8 cellular contexts compared by ENCODE assay signal in genomic region chr2:39665811-39666488, GRCh38. TPM values are rescaled to one million over a fixed set of nuclear protein-coding genes. Genes with fewer than 3 reads are reported as not detected.
A peak's percentile ranks its signal among the peaks of the same experiment; 100 is the strongest.
DNase-seq lines count a peak whose midpoint lies in the region; ATAC-seq and TF ChIP-seq lines count a peak whose summit lies in the region.

TSS of gene TMEM178A (plus strand) at chr2:39665917. CDS start at chr2:39665975, 58 bp downstream.

- H3K4me3 ChIP-seq in right atrium auricular region (peak within 1 kb of the TSS; percentile 62 to 69), gastrocnemius medialis (peak within 1 kb of the TSS; percentile 52 to 62 (median 57))

- H3K4me3 Mint-ChIP-seq in activated T-helper 1 cell treated with anti-CD3 and anti-CD28 coated beads, Interleukin-12 subunit alpha, Interleukin-12 subunit beta, Interleukin-2, Interleukin-4 antibody, amounts not matched to agents 30 ng/mL and 10 ng/mL and 1 ng/mL, durations not matched to agents 14 hours and 24 hours and 36 hours: peak within 1 kb of the TSS; percentile 59

- in situ Hi-C loops in gastrocnemius medialis (cut with MboI; ENCODE audit: low sequenced_read_pairs in 4 of 4): no loop called here

- peaks cover 11% of the 10 kb centered on the region for H3K4me1 Mint-ChIP-seq in activated T-helper 1 cell treated with anti-CD3 and anti-CD28 coated beads, Interleukin-12 subunit alpha, Interleukin-12 subunit beta, Interleukin-2, Interleukin-4 antibody, amounts not matched to agents 30 ng/mL and 10 ng/mL and 1 ng/mL, durations not matched to agents 14 hours and 24 hours and 36 hours (ENCODE audit: low read depth)

- H3K27ac ChIP-seq in right atrium auricular region (peak within 1 kb of the TSS; percentile 46 to 70), gastrocnemius medialis (no peak within 1 kb of the TSS)

- no peaks in the 10 kb centered on the region for H3K36me3 ChIP-seq in right atrium auricular region
- H3K36me3 ChIP-seq in gastrocnemius medialis: no peaks in the 10 kb centered on the region

- TF ChIP-seq CTCF in right atrium auricular region (IDR thresholded peaks at IDR 0.05): peak in 1 of 2 donors; percentile 16
- TF ChIP-seq CTCF in gastrocnemius medialis (IDR thresholded peaks at IDR 0.05 in 4 of 5, conservative IDR thresholded peaks at IDR 0.05 in 1 of 5): no peak

- H3K27ac Mint-ChIP-seq in activated T-helper 1 cell treated with anti-CD3 and anti-CD28 coated beads, Interleukin-12 subunit alpha, Interleukin-12 subunit beta, Interleukin-2, Interleukin-4 antibody, amounts not matched to agents 30 ng/mL and 10 ng/mL and 1 ng/mL, durations not matched to agents 14 hours and 24 hours and 36 hours: no peak within 1 kb of the TSS

- peak; percentile 12 for DNase-seq in stimulated activated CD4-positive, alpha-beta T cell treated with anti-CD3 and anti-CD28 coated beads, Interleukin-15, amount 100 ng/mL, for 24 hours
- DNase-seq in stimulated activated CD4-positive, alpha-beta T cell treated with anti-CD3 and anti-CD28 coated beads, Interleukin-4, amount 100 ng/mL, for 24 hours: no peak
- no peak for DNase-seq in activated T-helper 1 cell treated with anti-CD3 and anti-CD28 coated beads, Interleukin-12 subunit alpha, Interleukin-12 subunit beta, Interleukin-2, Interleukin-4 antibody, amounts not matched to agents 30 ng/mL and 10 ng/mL and 1 ng/mL, durations not matched to agents 14 hours and 24 hours and 36 hours (ENCODE audit: low spot score)
- DNase-seq in right atrium auricular region (ENCODE audit: low spot score) (no peak), gastrocnemius medialis (no peak), SKM-1 treated with dmso at 0.1 percent for 144 hours (lab: John Stamatoyannopoulos, UW; ENCODE audit: unreplicated experiment) (no peak)

- H3K36me3 Mint-ChIP-seq in activated T-helper 1 cell treated with anti-CD3 and anti-CD28 coated beads, Interleukin-12 subunit alpha, Interleukin-12 subunit beta, Interleukin-2, Interleukin-4 antibody, amounts not matched to agents 30 ng/mL and 10 ng/mL and 1 ng/mL, durations not matched to agents 14 hours and 24 hours and 36 hours (ENCODE audit: low read depth): peaks cover 5% of the 10 kb centered on the region

- ATAC-seq in gastrocnemius medialis (peak; percentile 36 to 42), HG03342 (IDR thresholded peaks at IDR 0.05; ENCODE audit: unreplicated experiment) (no peak), GM19467 (IDR thresholded peaks at IDR 0.05; ENCODE audit: unreplicated experiment) (no peak)

- H3K27me3 ChIP-seq in right atrium auricular region (no peaks in the 10 kb centered on the region), gastrocnemius medialis (peaks cover 6 to 32% (median 30%) of the 10 kb centered on the region in 3 donors)

- H3K9me3 ChIP-seq in right atrium auricular region (no peaks in the 10 kb centered on the region), gastrocnemius medialis (no peaks in the 10 kb centered on the region)

- no peaks in the 10 kb centered on the region for H3K9me3 Mint-ChIP-seq in activated T-helper 1 cell treated with anti-CD3 and anti-CD28 coated beads, Interleukin-12 subunit alpha, Interleukin-12 subunit beta, Interleukin-2, Interleukin-4 antibody, amounts not matched to agents 30 ng/mL and 10 ng/mL and 1 ng/mL, durations not matched to agents 14 hours and 24 hours and 36 hours

- no peak for TF ChIP-seq POLR2A in gastrocnemius medialis (IDR thresholded peaks at IDR 0.05)

- H3K27me3 Mint-ChIP-seq in activated T-helper 1 cell treated with anti-CD3 and anti-CD28 coated beads, Interleukin-12 subunit alpha, Interleukin-12 subunit beta, Interleukin-2, Interleukin-4 antibody, amounts not matched to agents 30 ng/mL and 10 ng/mL and 1 ng/mL, durations not matched to agents 14 hours and 24 hours and 36 hours (ENCODE audit: insufficient read depth): peaks cover 71% of the 10 kb centered on the region

- H3K4me1 ChIP-seq in right atrium auricular region (peaks cover 0 to 7% of the 10 kb centered on the region in 2 donors), gastrocnemius medialis (peaks cover 5 to 8% of the 10 kb centered on the region in 2 donors)

- intact Hi-C loops in activated T-helper 1 cell treated with anti-CD3 and anti-CD28 coated beads, Interleukin-12 subunit alpha, Interleukin-12 subunit beta, Interleukin-2, Interleukin-4 antibody, amounts not matched to agents 30 ng/mL and 10 ng/mL and 1 ng/mL, durations not matched to agents 14 hours and 24 hours and 36 hours (cut with micrococcal nuclease): no loop called here
- intact Hi-C loops in gastrocnemius medialis (cut with DNase I; ENCODE audit: low total_unique reads): no loop called here

RNA-seq across cellular contexts. Expression of gene TMEM178A, which starts in this region (rescaled TPM):
- total RNA-seq in activated T-helper 1 cell treated with anti-CD3 and anti-CD28 coated beads, Interleukin-12 subunit alpha, Interleukin-12 subunit beta, Interleukin-2, Interleukin-4 antibody, amounts not matched to agents 30 ng/mL and 10 ng/mL and 1 ng/mL, durations not matched to agents 14 hours and 24 hours and 36 hours: not detected in 2 replicates
- total RNA-seq in right atrium auricular region (1 to 10 TPM; 2.9 to 4.3 TPM), gastrocnemius medialis (under 1 TPM in 1 of 4 donors, not detected in 3; 0.42 TPM)

Comparison
In these comparisons a context has a peak if more than half of its experiments do, and no peak if none do; other contexts are left out.
1. Peak in ATAC-seq and H3K4me3 ChIP-seq in gastrocnemius medialis; RNA of the gene not detected or under 1 TPM.
2. H3K27ac ChIP-seq: peak in right atrium auricular region (2 of 2); none in gastrocnemius medialis (0 of 4).